Comparison of ENCODE assay signal across 10 cellular contexts in the genomic region with DNA sequence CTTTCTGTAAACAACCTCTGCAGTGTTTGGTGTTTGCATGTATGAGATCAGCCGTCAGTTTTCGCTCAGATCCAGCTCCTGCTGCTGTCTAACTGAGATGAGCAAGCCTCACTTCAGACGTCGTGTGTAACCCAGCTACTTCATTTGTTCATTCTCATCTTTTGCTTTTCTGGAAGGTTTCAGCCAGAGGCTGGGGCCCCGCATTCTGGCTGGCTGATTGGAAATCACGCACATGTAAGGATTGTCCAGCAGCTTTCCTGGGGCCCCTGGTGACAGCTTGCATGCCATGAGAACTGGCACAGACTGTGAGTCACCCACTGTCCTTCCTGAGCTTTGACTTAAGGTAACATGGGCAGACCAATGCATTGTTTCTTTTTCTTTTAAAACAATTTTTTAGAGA. TPM values are rescaled to one million over a fixed set of nuclear protein-coding genes. Genes with fewer than 3 reads are reported as not detected.
A peak's percentile ranks its signal among the peaks of the same experiment; 100 is the strongest.
DNase-seq lines count a peak whose midpoint lies in the region; ATAC-seq and TF ChIP-seq lines count a peak whose summit lies in the region.
"Had no signal": no experiment of that assay in that cellular context is flagged by ENCODE, and none has a peak within 500 bp of the region (broad histone marks: within the 10 kb centered on the region; RNA-seq: fewer than 3 reads in every experiment).

No MANE protein-coding gene starts in this region.

- no peaks in the 10 kb centered on the region for H3K36me3 ChIP-seq in CD8-positive, alpha-beta T cell (ENCODE audit: insufficient read depth, low read length)

- DNase-seq in CD8-positive, alpha-beta T cell: peak in 1 of 7 experiments; percentile 47
- DNase-seq in RKO (ENCODE audit: low spot score) (peak; percentile 3), chondrocyte (ENCODE audit: low spot score) (no peak), retinal pigment epithelial cell (ENCODE audit: low read depth) (peak; percentile 15), SIG-M5 treated with dmso at 0.1 percent for 504 hours (lab: John Stamatoyannopoulos, UW; ENCODE audit: unreplicated experiment) (no peak), SKM-1 (lab: John Stamatoyannopoulos, UW; ENCODE audit: unreplicated experiment) (no peak), amniotic stem cell (lab: John Stamatoyannopoulos, UW) (no peak)
- DNase-seq: NCI-H1436 treated with DMSO at 0.1 percent for 48 hours, T1000 had no signal

- no peaks in the 10 kb centered on the region for H3K27me3 Mint-ChIP-seq in CD8-positive, alpha-beta T cell (ENCODE audit: low read depth)
- H3K27me3 Mint-ChIP-seq in chondrocyte (ENCODE audit: low read depth): no peaks in the 10 kb centered on the region

- H3K27me3 ChIP-seq in CD8-positive, alpha-beta T cell (ENCODE audit: insufficient read depth, low read length): no peaks in the 10 kb centered on the region

- CTCF ChIA-PET in CD8-positive, alpha-beta T cell (lab: Charles Lee): interaction anchor here (0.6 to 1.3 kb wide), 2 partner anchors 23 to 51 kb away, joined by 3 read pairs; no protein-coding TSS in a partner anchor

- H3K36me3 Mint-ChIP-seq in CD8-positive, alpha-beta T cell: no peaks in the 10 kb centered on the region
- no peaks in the 10 kb centered on the region for H3K36me3 Mint-ChIP-seq in chondrocyte (ENCODE audit: low read depth)

- H3K4me3 Mint-ChIP-seq in CD8-positive, alpha-beta T cell: peak overlapping the region; percentile 55
- no peak overlapping the region for H3K4me3 Mint-ChIP-seq in chondrocyte (ENCODE audit: unreplicated experiment)

- H3K4me3 ChIP-seq in CD8-positive, alpha-beta T cell (ENCODE audit: low read depth, low read length): no peak overlapping the region
- H3K4me3 ChIP-seq in retinal pigment epithelial cell (ENCODE audit: low read length): no peak overlapping the region

- no peak for TF ChIP-seq CTCF in CD8-positive, alpha-beta T cell (IDR thresholded peaks at IDR 0.05)
- TF ChIP-seq CTCF in chondrocyte (IDR thresholded peaks at IDR 0.05): no peak
- no peak for TF ChIP-seq CTCF in retinal pigment epithelial cell (conservative IDR thresholded peaks at IDR 0.05; ENCODE audit: low read depth, low read length)

- intact Hi-C loops in CD8-positive, alpha-beta T cell (cut with DNase I, micrococcal nuclease): loop anchor here (5.0 kb wide), 3 partner anchors 50 to 275 kb away; a partner anchor contains a TSS

- peaks cover 56% of the 10 kb centered on the region for H3K4me1 Mint-ChIP-seq in CD8-positive, alpha-beta T cell (ENCODE audit: low read depth)
- peaks cover 86% of the 10 kb centered on the region for H3K4me1 Mint-ChIP-seq in chondrocyte (ENCODE audit: low read depth)

- H3K9me3 Mint-ChIP-seq in CD8-positive, alpha-beta T cell: no peaks in the 10 kb centered on the region
- no peaks in the 10 kb centered on the region for H3K9me3 Mint-ChIP-seq in chondrocyte (ENCODE audit: low read depth)

- ATAC-seq in CD8-positive, alpha-beta T cell: peak; percentile 11
- no peak for ATAC-seq in HG03565 (IDR thresholded peaks at IDR 0.05; ENCODE audit: unreplicated experiment)

- H3K27ac ChIP-seq in CD8-positive, alpha-beta T cell (ENCODE audit: low read depth, low read length): no peak overlapping the region

- no peaks in the 10 kb centered on the region for H3K9me3 ChIP-seq in CD8-positive, alpha-beta T cell (ENCODE audit: low read length)

- POLR2A ChIA-PET in CD8-positive, alpha-beta T cell (lab: Charles Lee): interaction anchor here (1.3 kb wide), 1 partner anchor 11 kb away, joined by 3 read pairs; no protein-coding TSS in a partner anchor

- H3K4me1 ChIP-seq in CD8-positive, alpha-beta T cell (ENCODE audit: insufficient read depth, low read length): peaks cover 34% of the 10 kb centered on the region

- H3K27ac Mint-ChIP-seq in CD8-positive, alpha-beta T cell: peak overlapping the region; percentile 80
- peak overlapping the region; percentile 94 for H3K27ac Mint-ChIP-seq in chondrocyte (ENCODE audit: unreplicated experiment)

RNA-seq across cellular contexts. Expression of a gene that starts 49.0 kb away (rescaled TPM):
- 10 to 100 TPM; 31.0 to 35.1 TPM for total RNA-seq in CD8-positive, alpha-beta T cell
- total RNA-seq in chondrocyte: 78.2 to 229 TPM (median 80.5 TPM) in 3 replicates

Comparison
In these comparisons a context has a peak if more than half of its experiments do, and no peak if none do; other contexts are left out.
1. DNase-seq: peak in RKO (single experiment) and retinal pigment epithelial cell (single experiment); none in chondrocyte (single experiment), SIG-M5 treated with dmso at 0.1 percent for 504 hours (single experiment), SKM-1 (single experiment) and amniotic stem cell (single experiment).